ENCODE assay signal across 18 cellular contexts in the genomic region with DNA sequence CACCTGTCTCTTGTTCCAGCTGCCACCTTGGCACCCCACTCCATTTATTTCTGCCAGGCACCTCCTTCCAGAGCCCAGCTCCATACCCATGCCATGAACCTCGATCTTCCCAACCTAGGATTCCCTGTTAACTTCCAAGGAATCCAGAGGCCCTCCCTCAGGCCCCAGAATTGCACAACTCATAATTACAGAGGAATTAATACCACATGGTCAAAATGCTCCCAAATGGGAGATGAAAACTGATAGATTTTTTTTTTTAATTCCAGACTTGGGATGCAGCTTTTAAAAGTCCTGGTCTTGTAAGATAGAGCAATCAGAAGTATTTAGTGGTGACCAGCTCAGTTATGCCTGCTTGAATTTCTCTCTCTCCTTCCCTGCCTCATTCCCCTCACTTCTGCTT.
DNase-seq lines count a peak whose midpoint lies in the region; ATAC-seq and TF ChIP-seq lines count a peak whose summit lies in the region.
"Had no signal": no experiment of that assay in that cellular context is flagged by ENCODE, and none has a peak within 500 bp of the region (broad histone marks: within the 10 kb centered on the region; RNA-seq: fewer than 3 reads in every experiment).

No MANE protein-coding gene starts in this region.

- H3K4me1 ChIP-seq in adipocyte (ENCODE audit: control insufficient read depth, insufficient read depth, low read length), result peaks cover 24% of the 10 kb centered on the region
- no peaks in the 10 kb centered on the region for H3K4me1 ChIP-seq in naive thymus-derived CD4-positive, alpha-beta T cell (ENCODE audit: control insufficient read depth in 2 of 2, insufficient read depth in 2 of 2, low read length in 2 of 2)

- H3K4me3 ChIP-seq in AG09309 (ENCODE audit: control insufficient read depth, low read depth, low read length) (no peak overlapping the region), adipocyte (ENCODE audit: low read length) (no peak overlapping the region), fibroblast of villous mesenchyme (ENCODE audit: low read depth, low read length) (no peak overlapping the region)
- no peak overlapping the region for H3K4me3 ChIP-seq in naive thymus-derived CD4-positive, alpha-beta T cell (ENCODE audit: low read length)

- TF ChIP-seq CTCF in AG09309 (IDR thresholded peaks at IDR 0.05; ENCODE audit: control insufficient read depth, insufficient read depth, low read depth, low read length, missing control alignments) (no peak), fibroblast of villous mesenchyme (IDR thresholded peaks at IDR 0.05; ENCODE audit: insufficient read depth, low read depth, low read length) (no peak)

- no peaks in the 10 kb centered on the region for H3K9me3 Mint-ChIP-seq in naive thymus-derived CD4-positive, alpha-beta T cell

- no peaks in the 10 kb centered on the region for H3K9me3 ChIP-seq in adipocyte (ENCODE audit: control insufficient read depth, low read length)
- H3K9me3 ChIP-seq in naive thymus-derived CD4-positive, alpha-beta T cell (ENCODE audit: control insufficient read depth in 2 of 3, low read length in 3 of 3), result no peaks in the 10 kb centered on the region

- POLR2A ChIA-PET in naive thymus-derived CD4-positive, alpha-beta T cell (lab: Charles Lee), result no interaction called here

- no peak overlapping the region for H3K27ac ChIP-seq in naive thymus-derived CD4-positive, alpha-beta T cell (ENCODE audit: low read depth, low read length)

- no peak overlapping the region for H3K27ac Mint-ChIP-seq in naive thymus-derived CD4-positive, alpha-beta T cell
- H3K27ac Mint-ChIP-seq: CD8-positive, alpha-beta memory T cell had no signal

- intact Hi-C loops in naive thymus-derived CD4-positive, alpha-beta T cell (cut with micrococcal nuclease), result no loop called here

- no peaks in the 10 kb centered on the region for H3K36me3 Mint-ChIP-seq in naive thymus-derived CD4-positive, alpha-beta T cell
- H3K36me3 Mint-ChIP-seq: CD8-positive, alpha-beta memory T cell had no signal

- H3K27me3 Mint-ChIP-seq in naive thymus-derived CD4-positive, alpha-beta T cell, result peaks cover 0 to 3% (median 0%) of the 10 kb centered on the region in 5 donors

- no peak for ATAC-seq in naive thymus-derived CD4-positive, alpha-beta T cell
- ATAC-seq: HCT116 had no signal

- no peaks in the 10 kb centered on the region for H3K27me3 ChIP-seq in adipocyte (replicated peaks; ENCODE audit: control insufficient read depth, insufficient read depth, low read length)
- H3K27me3 ChIP-seq in naive thymus-derived CD4-positive, alpha-beta T cell (ENCODE audit: control insufficient read depth in 2 of 2, insufficient read depth in 2 of 2, low read length in 2 of 2), result no peaks in the 10 kb centered on the region

- CTCF ChIA-PET in naive thymus-derived CD4-positive, alpha-beta T cell (lab: Charles Lee), result no interaction called here

- no peak overlapping the region for H3K9ac ChIP-seq in adipocyte (ENCODE audit: low read length)

- H3K4me1 Mint-ChIP-seq in naive thymus-derived CD4-positive, alpha-beta T cell, result no peaks in the 10 kb centered on the region
- H3K4me1 Mint-ChIP-seq: CD8-positive, alpha-beta memory T cell had no signal

- no peaks in the 10 kb centered on the region for H3K36me3 ChIP-seq in adipocyte (ENCODE audit: control insufficient read depth, insufficient read depth, low read length, severe bottlenecking)
- no peaks in the 10 kb centered on the region for H3K36me3 ChIP-seq in naive thymus-derived CD4-positive, alpha-beta T cell (ENCODE audit: control insufficient read depth in 2 of 3, insufficient read depth in 3 of 3, low read length in 3 of 3)

- DNase-seq in AG09309 (ENCODE audit: low read depth) (peak; percentile 57), GM04503 (ENCODE audit: low read depth) (peak; percentile 56), adipocyte (ENCODE audit: low read depth) (peak; percentile 67), fibroblast of villous mesenchyme (ENCODE audit: low read depth) (peak; percentile 49), anterior cingulate cortex (lab: John Stamatoyannopoulos, UW) (no peak)
- DNase-seq in naive thymus-derived CD4-positive, alpha-beta T cell, result no peak
- DNase-seq in central memory CD4-positive, alpha-beta T cell, result no peak
- no peak for DNase-seq in activated CD4-positive, alpha-beta T cell treated with anti-CD3 and anti-CD28 coated beads for 48 hours
- DNase-seq: 8988T; C1 segment of cervical spinal cord; CD8-positive, alpha-beta memory T cell; GOT3; NCI-H1105; NCI-H2081; NCI-H774; OCI-M1; SHP77 had no signal

- H3K4me3 Mint-ChIP-seq in naive thymus-derived CD4-positive, alpha-beta T cell, result no peak overlapping the region
- H3K4me3 Mint-ChIP-seq: CD8-positive, alpha-beta memory T cell had no signal

Comparison
In these comparisons a context has a peak if more than half of its experiments do, and no peak if none do; other contexts are left out.
1. DNase-seq: peak in AG09309 (single experiment), GM04503 (single experiment), adipocyte (single experiment) and fibroblast of villous mesenchyme (single experiment); none in naive thymus-derived CD4-positive, alpha-beta T cell (0 of 9), anterior cingulate cortex (0 of 58), central memory CD4-positive, alpha-beta T cell (single experiment) and activated CD4-positive, alpha-beta T cell treated with anti-CD3 and anti-CD28 coated beads for 48 hours (single experiment).